Comparison of ENCODE assay signal across 1 cellular context in the genomic region with DNA sequence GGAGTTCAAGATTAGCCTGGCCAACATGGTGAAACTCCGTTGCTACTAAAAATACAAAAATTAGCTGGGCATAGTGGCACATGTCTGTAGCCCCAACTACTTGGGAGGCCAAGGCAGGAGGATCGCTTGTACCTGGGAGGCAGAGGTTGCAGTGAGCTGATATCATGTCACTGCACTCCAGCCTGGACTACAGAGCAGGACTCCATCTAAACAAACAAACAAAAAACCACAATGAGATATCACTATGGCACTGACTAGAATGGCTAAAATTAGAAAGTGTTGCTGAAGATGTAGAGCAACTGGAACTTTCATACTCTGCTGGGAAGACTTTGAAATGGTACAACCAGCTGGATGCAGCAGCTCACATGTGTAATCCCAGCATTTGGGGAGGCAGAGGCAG.
TF ChIP-seq lines count a peak whose summit lies in the region.

No MANE protein-coding gene starts in this region.

TF ChIP-seq in K562, 482 proteins besides CTCF, POLR2A, EP300 and RAD21 (continues in another document):
- TF ChIP-seq WHSC1 (IDR thresholded peaks at IDR 0.05; ENCODE audit: low read length): no peak
- TF ChIP-seq FOXA3 (CRISPR knock-in tag; conservative IDR thresholded peaks at IDR 0.05 in 1 of 2, IDR thresholded peaks at IDR 0.05 in 1 of 2): peak; percentile 74 to 87; a peak in 3 of 4 replicates
- TF ChIP-seq ZNF696 (CRISPR knock-in tag; conservative IDR thresholded peaks at IDR 0.05): no peak
- no peak for TF ChIP-seq RUNX1 (IDR thresholded peaks at IDR 0.05; ENCODE audit: low read depth)
- TF ChIP-seq STAG1 (CRISPR knock-in tag; IDR thresholded peaks at IDR 0.05; ENCODE audit: borderline replicate concordance): no peak
- TF ChIP-seq, protein P1, sequence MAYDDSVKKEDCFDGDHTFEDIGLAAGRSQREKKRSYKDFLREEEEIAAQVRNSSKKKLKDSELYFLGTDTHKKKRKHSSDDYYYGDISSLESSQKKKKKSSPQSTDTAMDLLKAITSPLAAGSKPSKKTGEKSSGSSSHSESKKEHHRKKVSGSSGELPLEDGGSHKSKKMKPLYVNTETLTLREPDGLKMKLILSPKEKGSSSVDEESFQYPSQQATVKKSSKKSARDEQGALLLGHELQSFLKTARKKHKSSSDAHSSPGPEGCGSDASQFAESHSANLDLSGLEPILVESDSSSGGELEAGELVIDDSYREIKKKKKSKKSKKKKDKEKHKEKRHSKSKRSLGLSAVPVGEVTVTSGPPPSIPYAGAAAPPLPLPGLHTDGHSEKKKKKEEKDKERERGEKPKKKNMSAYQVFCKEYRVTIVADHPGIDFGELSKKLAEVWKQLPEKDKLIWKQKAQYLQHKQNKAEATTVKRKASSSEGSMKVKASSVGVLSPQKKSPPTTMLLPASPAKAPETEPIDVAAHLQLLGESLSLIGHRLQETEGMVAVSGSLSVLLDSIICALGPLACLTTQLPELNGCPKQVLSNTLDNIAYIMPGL (CRISPR knock-in tag; IDR thresholded peaks at IDR 0.05): no peak
- TF ChIP-seq RCOR1 (IDR thresholded peaks at IDR 0.05; ENCODE audit: borderline replicate concordance in 1 of 2, low read depth in 2 of 2, low read length in 2 of 2): peak in 1 of 2 experiments; percentile 35; a peak in 1 of 4 replicates
- TF ChIP-seq, protein P2, sequence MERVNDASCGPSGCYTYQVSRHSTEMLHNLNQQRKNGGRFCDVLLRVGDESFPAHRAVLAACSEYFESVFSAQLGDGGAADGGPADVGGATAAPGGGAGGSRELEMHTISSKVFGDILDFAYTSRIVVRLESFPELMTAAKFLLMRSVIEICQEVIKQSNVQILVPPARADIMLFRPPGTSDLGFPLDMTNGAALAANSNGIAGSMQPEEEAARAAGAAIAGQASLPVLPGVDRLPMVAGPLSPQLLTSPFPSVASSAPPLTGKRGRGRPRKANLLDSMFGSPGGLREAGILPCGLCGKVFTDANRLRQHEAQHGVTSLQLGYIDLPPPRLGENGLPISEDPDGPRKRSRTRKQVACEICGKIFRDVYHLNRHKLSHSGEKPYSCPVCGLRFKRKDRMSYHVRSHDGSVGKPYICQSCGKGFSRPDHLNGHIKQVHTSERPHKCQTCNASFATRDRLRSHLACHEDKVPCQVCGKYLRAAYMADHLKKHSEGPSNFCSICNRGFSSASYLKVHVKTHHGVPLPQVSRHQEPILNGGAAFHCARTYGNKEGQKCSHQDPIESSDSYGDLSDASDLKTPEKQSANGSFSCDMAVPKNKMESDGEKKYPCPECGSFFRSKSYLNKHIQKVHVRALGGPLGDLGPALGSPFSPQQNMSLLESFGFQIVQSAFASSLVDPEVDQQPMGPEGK (CRISPR knock-in tag; IDR thresholded peaks at IDR 0.05; ENCODE audit: borderline replicate concordance): no peak
- TF ChIP-seq KHSRP (IDR thresholded peaks at IDR 0.05): no peak
- TF ChIP-seq, protein P3, sequence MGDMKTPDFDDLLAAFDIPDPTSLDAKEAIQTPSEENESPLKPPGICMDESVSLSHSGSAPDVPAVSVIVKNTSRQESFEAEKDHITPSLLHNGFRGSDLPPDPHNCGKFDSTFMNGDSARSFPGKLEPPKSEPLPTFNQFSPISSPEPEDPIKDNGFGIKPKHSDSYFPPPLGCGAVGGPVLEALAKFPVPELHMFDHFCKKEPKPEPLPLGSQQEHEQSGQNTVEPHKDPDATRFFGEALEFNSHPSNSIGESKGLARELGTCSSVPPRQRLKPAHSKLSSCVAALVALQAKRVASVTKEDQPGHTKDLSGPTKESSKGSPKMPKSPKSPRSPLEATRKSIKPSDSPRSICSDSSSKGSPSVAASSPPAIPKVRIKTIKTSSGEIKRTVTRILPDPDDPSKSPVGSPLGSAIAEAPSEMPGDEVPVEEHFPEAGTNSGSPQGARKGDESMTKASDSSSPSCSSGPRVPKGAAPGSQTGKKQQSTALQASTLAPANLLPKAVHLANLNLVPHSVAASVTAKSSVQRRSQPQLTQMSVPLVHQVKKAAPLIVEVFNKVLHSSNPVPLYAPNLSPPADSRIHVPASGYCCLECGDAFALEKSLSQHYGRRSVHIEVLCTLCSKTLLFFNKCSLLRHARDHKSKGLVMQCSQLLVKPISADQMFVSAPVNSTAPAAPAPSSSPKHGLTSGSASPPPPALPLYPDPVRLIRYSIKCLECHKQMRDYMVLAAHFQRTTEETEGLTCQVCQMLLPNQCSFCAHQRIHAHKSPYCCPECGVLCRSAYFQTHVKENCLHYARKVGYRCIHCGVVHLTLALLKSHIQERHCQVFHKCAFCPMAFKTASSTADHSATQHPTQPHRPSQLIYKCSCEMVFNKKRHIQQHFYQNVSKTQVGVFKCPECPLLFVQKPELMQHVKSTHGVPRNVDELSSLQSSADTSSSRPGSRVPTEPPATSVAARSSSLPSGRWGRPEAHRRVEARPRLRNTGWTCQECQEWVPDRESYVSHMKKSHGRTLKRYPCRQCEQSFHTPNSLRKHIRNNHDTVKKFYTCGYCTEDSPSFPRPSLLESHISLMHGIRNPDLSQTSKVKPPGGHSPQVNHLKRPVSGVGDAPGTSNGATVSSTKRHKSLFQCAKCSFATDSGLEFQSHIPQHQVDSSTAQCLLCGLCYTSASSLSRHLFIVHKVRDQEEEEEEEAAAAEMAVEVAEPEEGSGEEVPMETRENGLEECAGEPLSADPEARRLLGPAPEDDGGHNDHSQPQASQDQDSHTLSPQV (IDR thresholded peaks at IDR 0.05): no peak
- TF ChIP-seq TAL1 (IDR thresholded peaks at IDR 0.05): peak; percentile 51
- TF ChIP-seq SMAD2 (IDR thresholded peaks at IDR 0.05; ENCODE audit: low read depth, low read length): no peak
- TF ChIP-seq, protein P4, sequence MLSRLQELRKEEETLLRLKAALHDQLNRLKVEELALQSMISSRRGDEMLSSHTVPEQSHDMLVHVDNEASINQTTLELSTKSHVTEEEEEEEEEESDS (CRISPR knock-in tag; IDR thresholded peaks at IDR 0.05): no peak
- TF ChIP-seq XRCC4 (IDR thresholded peaks at IDR 0.05; ENCODE audit: extremely low read depth, insufficient read depth, insufficient read length): no peak
- no peak for TF ChIP-seq ZNF644 (tag; IDR thresholded peaks at IDR 0.05; ENCODE audit: low read depth)
- 0 out of 2 replicates have a peak, but pooled peaks have one; percentile 33 for TF ChIP-seq SOX6 (IDR thresholded peaks at IDR 0.05)
- TF ChIP-seq ASH1L (IDR thresholded peaks at IDR 0.05; ENCODE audit: borderline replicate concordance, low read depth, partially characterized antibody): no peak
- TF ChIP-seq KDM1A (IDR thresholded peaks at IDR 0.05): peak; percentile 47 to 61; a peak in 3 of 4 replicates
- TF ChIP-seq ERF (CRISPR knock-in tag; IDR thresholded peaks at IDR 0.05): no peak
- TF ChIP-seq ESRRB (CRISPR knock-in tag; IDR thresholded peaks at IDR 0.05; ENCODE audit: borderline replicate concordance): no peak
- no peak for TF ChIP-seq SIX5 (IDR thresholded peaks at IDR 0.05; ENCODE audit: borderline replicate concordance in 1 of 2, insufficient read depth in 1 of 2, low read depth in 1 of 2, low read length in 2 of 2)
- TF ChIP-seq ZNF512 (tag; IDR thresholded peaks at IDR 0.05): no peak
- no peak for TF ChIP-seq NR2C1 (IDR thresholded peaks at IDR 0.05)
- no peak for TF ChIP-seq NR2C1 (tag; IDR thresholded peaks at IDR 0.05)
- no peak for TF ChIP-seq POU5F1 (IDR thresholded peaks at IDR 0.05; ENCODE audit: borderline replicate concordance, low read depth, low read length, partially characterized antibody)
- no peak for TF ChIP-seq ARID3A (IDR thresholded peaks at IDR 0.05; ENCODE audit: borderline replicate concordance, low read depth, low read length)
- no peak for TF ChIP-seq KDM4B (IDR thresholded peaks at IDR 0.05; ENCODE audit: borderline replicate concordance in 2 of 2, low read depth in 1 of 2)
- TF ChIP-seq STAT6 (CRISPR knock-in tag; IDR thresholded peaks at IDR 0.05): no peak
- TF ChIP-seq CHCHD3 (CRISPR knock-in tag; IDR thresholded peaks at IDR 0.05): no peak
- TF ChIP-seq ILK (tag; IDR thresholded peaks at IDR 0.05; ENCODE audit: borderline replicate concordance, low read depth): no peak
- no peak for TF ChIP-seq ZNF311 (CRISPR knock-in tag; IDR thresholded peaks at IDR 0.05)
- no peak for TF ChIP-seq ZFP91 (CRISPR knock-in tag; IDR thresholded peaks at IDR 0.05)
- TF ChIP-seq MIER1 (IDR thresholded peaks at IDR 0.05; ENCODE audit: low read depth): no peak
- no peak for TF ChIP-seq ELK3 (CRISPR knock-in tag; IDR thresholded peaks at IDR 0.05)
- peak; percentile 57; the same call in 1 of the 2 replicates for TF ChIP-seq MEF2A (IDR thresholded peaks at IDR 0.05; ENCODE audit: control insufficient read depth, low read depth, low read length)
- TF ChIP-seq SETDB1 (IDR thresholded peaks at IDR 0.05; ENCODE audit: low read length): no peak
- no peak for TF ChIP-seq UBTF (IDR thresholded peaks at IDR 0.05; ENCODE audit: borderline replicate concordance in 1 of 2, low read depth in 2 of 2, low read length in 2 of 2)
- TF ChIP-seq RBM22 (IDR thresholded peaks at IDR 0.05; ENCODE audit: low read depth, low read length, poor library complexity, severe bottlenecking): no peak
- no peak for TF ChIP-seq BRF1 (IDR thresholded peaks at IDR 0.05; ENCODE audit: borderline replicate concordance, extremely low read depth, insufficient read length)
- peak; percentile 75 for TF ChIP-seq BCOR (IDR thresholded peaks at IDR 0.05)
- no peak for TF ChIP-seq CAMTA2 (CRISPR knock-in tag; conservative IDR thresholded peaks at IDR 0.05)
